In the genomic region with DNA sequence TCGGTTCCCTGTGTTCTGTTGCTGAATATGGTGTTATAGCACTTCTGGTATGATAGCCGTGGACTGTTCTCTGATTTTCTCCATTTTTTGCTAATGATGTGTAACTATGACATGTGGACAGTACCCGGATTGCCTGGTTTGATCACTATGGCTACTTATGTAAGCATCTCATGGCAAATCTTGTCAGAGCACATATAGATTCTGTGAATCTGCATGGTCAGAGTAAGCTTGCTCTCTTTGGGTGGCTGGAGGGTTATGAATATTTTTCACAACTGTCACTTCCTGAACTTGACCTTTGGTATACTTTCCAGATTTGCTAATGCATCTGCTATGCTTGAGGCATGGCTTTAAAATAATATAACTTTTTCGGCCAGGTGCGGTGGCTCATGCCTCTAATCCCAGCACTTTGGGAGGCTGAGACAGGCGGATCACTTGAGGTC, we compare ENCODE assay signal across 1 cellular context.
A peak's percentile ranks its signal among the peaks of the same experiment; 100 is the strongest.
TF ChIP-seq lines count a peak whose summit lies in the region.

No MANE protein-coding gene starts in this region.

TF ChIP-seq in endothelial cell of umbilical vein, 7 proteins besides CTCF, POLR2A, EP300 and RAD21 (continued from another document):
- TF ChIP-seq EZH2 (IDR thresholded peaks at IDR 0.05; ENCODE audit: borderline replicate concordance, low read depth, low read length, severe bottlenecking) (no peak), FOS (IDR thresholded peaks at IDR 0.05; ENCODE audit: borderline replicate concordance, insufficient read depth, low read length) (peak; percentile 38)
TF ChIP-seq in endothelial cell of umbilical vein: peak in this region for 4.
